Comparison of ENCODE assay signal across 18 cellular contexts in genomic region chr1:179702923-179703322, GRCh38. TPM values are rescaled to one million over a fixed set of nuclear protein-coding genes. Genes with fewer than 3 reads are reported as not detected.
DNase-seq lines count a peak whose midpoint lies in the region; ATAC-seq, FAIRE-seq and TF ChIP-seq lines count a peak whose summit lies in the region.
"Had no signal": no experiment of that assay in that cellular context is flagged by ENCODE, and none has a peak within 500 bp of the region (broad histone marks: within the 10 kb centered on the region; RNA-seq: fewer than 3 reads in every experiment).

No MANE protein-coding gene starts in this region.

- H3K79me2 ChIP-seq in Loucy (ENCODE audit: insufficient read depth, low read length) (no peaks in the 10 kb centered on the region), MM.1S (ENCODE audit: low read length) (no peaks in the 10 kb centered on the region)

- H3K4me3 ChIP-seq in Loucy (ENCODE audit: low read length, poor library complexity, severe bottlenecking) (no peak overlapping the region), pancreas (no peak overlapping the region), MM.1S (ENCODE audit: low read length) (no peak overlapping the region)
- H3K4me3 ChIP-seq: GM23248 had no signal

- no peaks in the 10 kb centered on the region for H3K36me3 Mint-ChIP-seq in activated CD4-positive, alpha-beta T cell treated with anti-CD3 and anti-CD28 coated beads, Interleukin-2, amount 10 ng/mL, durations not matched to agents 24 days and 14 days (ENCODE audit: low read depth)
- H3K36me3 Mint-ChIP-seq: CD4-positive, alpha-beta memory T cell had no signal

- ATAC-seq in left colon (peak; percentile 40), pancreas (peak in 3 of 4 donors; percentile 34 to 78 (median 60)), GM21529 (IDR thresholded peaks at IDR 0.05; ENCODE audit: unreplicated experiment) (no peak)

- H3K27ac ChIP-seq in pancreas (no peak overlapping the region), MM.1S (ENCODE audit: low read length) (no peak overlapping the region)
- H3K27ac ChIP-seq: C4-2B, GM23248 had no signal

- peaks cover 6% of the 10 kb centered on the region for H3K4me1 Mint-ChIP-seq in activated CD4-positive, alpha-beta T cell treated with anti-CD3 and anti-CD28 coated beads, Interleukin-2, amount 10 ng/mL, durations not matched to agents 24 days and 14 days

- H3F3A ChIP-seq in Loucy (ENCODE audit: low read depth) (no peaks in the 10 kb centered on the region), MM.1S (ENCODE audit: insufficient read depth, low read length) (no peaks in the 10 kb centered on the region)

- H3K9ac ChIP-seq in Loucy (ENCODE audit: low read depth, low read length, poor library complexity, severe bottlenecking) (no peak overlapping the region), MM.1S (ENCODE audit: low read length) (no peak overlapping the region)
- H3K9ac ChIP-seq: GM23248 had no signal

- 46 to 49% methylated on average over 4 of the region's 4 CpGs for WGBS in pancreas, 2 donors

- DNase-seq in DMS53 (lab: John Stamatoyannopoulos, UW) (peak; percentile 47), left colon (no peak), pancreas (no peak), MM.1S (no peak), anterior cingulate cortex (lab: John Stamatoyannopoulos, UW) (no peak)
- no peak for DNase-seq in activated CD4-positive, alpha-beta T cell treated with anti-CD3 and anti-CD28 coated beads, Interleukin-2, amount 10 ng/mL, durations not matched to agents 24 days and 14 days
- DNase-seq: BE2C; CD4-positive, alpha-beta memory T cell; GF-D8; GM23248; H7; IMR-90 had no signal

- H4K20me1 ChIP-seq in Loucy (ENCODE audit: insufficient read depth, low read length, poor library complexity, severe bottlenecking) (no peaks in the 10 kb centered on the region), MM.1S (ENCODE audit: insufficient read depth, low read length) (no peaks in the 10 kb centered on the region)

- H3K27ac Mint-ChIP-seq in activated CD4-positive, alpha-beta T cell treated with anti-CD3 and anti-CD28 coated beads, Interleukin-2, amount 10 ng/mL, durations not matched to agents 24 days and 14 days: no peak overlapping the region

- H3K27me3 ChIP-seq in Loucy (ENCODE audit: insufficient read depth, low read length, poor library complexity, severe bottlenecking) (no peaks in the 10 kb centered on the region), pancreas (no peaks in the 10 kb centered on the region), MM.1S (replicated peaks; ENCODE audit: insufficient read depth, low read length) (no peaks in the 10 kb centered on the region)
- H3K27me3 ChIP-seq: BE2C had no signal

- FAIRE-seq in pancreas (lab: Jason Lieb, UNC): no peak
- FAIRE-seq: A204.1, GM19239 had no signal

- H2AFZ ChIP-seq in Loucy (ENCODE audit: low read length): 0 out of 2 replicates have a peak overlapping the region, but pooled peaks have one; percentile 1
- H2AFZ ChIP-seq in MM.1S (ENCODE audit: low read length): no peak overlapping the region
- H2AFZ ChIP-seq: GM23248 had no signal

- H3K27me3 Mint-ChIP-seq in activated CD4-positive, alpha-beta T cell treated with anti-CD3 and anti-CD28 coated beads, Interleukin-2, amount 10 ng/mL, durations not matched to agents 24 days and 14 days: peaks cover 17% of the 10 kb centered on the region

- H3K9me3 ChIP-seq in Loucy (ENCODE audit: insufficient read depth, low read depth, low read length) (no peaks in the 10 kb centered on the region), pancreas (no peaks in the 10 kb centered on the region), MM.1S (replicated peaks; ENCODE audit: insufficient read depth, low read length) (no peaks in the 10 kb centered on the region)
- H3K9me3 ChIP-seq: BE2C had no signal

- H3K9me2 ChIP-seq in Loucy (replicated peaks; ENCODE audit: low read depth, low read length) (no peaks in the 10 kb centered on the region), MM.1S (replicated peaks; ENCODE audit: insufficient read depth, low read length) (no peaks in the 10 kb centered on the region)

- no peak for TF ChIP-seq CTCF in Loucy (conservative IDR thresholded peaks at IDR 0.05; ENCODE audit: low read length)
- TF ChIP-seq CTCF in pancreas (IDR thresholded peaks at IDR 0.05): no peak
- TF ChIP-seq CTCF in MM.1S (IDR thresholded peaks at IDR 0.05; ENCODE audit: low read length): no peak

- no peaks in the 10 kb centered on the region for H3K36me3 ChIP-seq in Loucy (ENCODE audit: insufficient read depth, low read length)
- no peaks in the 10 kb centered on the region for H3K36me3 ChIP-seq in pancreas
- H3K36me3 ChIP-seq in MM.1S (replicated peaks; ENCODE audit: insufficient read depth, low read length): no peaks in the 10 kb centered on the region
- H3K36me3 ChIP-seq: BE2C had no signal

- H3K9me3 Mint-ChIP-seq in activated CD4-positive, alpha-beta T cell treated with anti-CD3 and anti-CD28 coated beads, Interleukin-2, amount 10 ng/mL, durations not matched to agents 24 days and 14 days: no peaks in the 10 kb centered on the region

- no peaks in the 10 kb centered on the region for H3K4me1 ChIP-seq in Loucy (ENCODE audit: insufficient read depth, low read length, poor library complexity, severe bottlenecking)
- no peaks in the 10 kb centered on the region for H3K4me1 ChIP-seq in pancreas
- H3K4me1 ChIP-seq in MM.1S (ENCODE audit: low read length): 0 out of 2 replicates have a peak, but pooled peaks cover 3% of the 10 kb centered on the region
- H3K4me1 ChIP-seq: BE2C had no signal

- intact Hi-C loops in left colon (cut with DNase I, micrococcal nuclease): loop anchor here in 1 of 2 donors (10.0 kb wide), 1 partner anchor 112 kb away; no protein-coding TSS in a partner anchor
- intact Hi-C loops in pancreas (cut with DNase I): loop anchor here in 2 of 3 donors (2.0 to 10.0 kb wide), 2 partner anchors 102 to 106 kb away; no protein-coding TSS in a partner anchor
- intact Hi-C loops in activated CD4-positive, alpha-beta T cell treated with anti-CD3 and anti-CD28 coated beads, Interleukin-2, amount 10 ng/mL, durations not matched to agents 24 days and 14 days (cut with micrococcal nuclease): no loop called here

- no peak overlapping the region for H3K4me2 ChIP-seq in Loucy (ENCODE audit: low read depth, low read length, poor library complexity, severe bottlenecking)
- no peak overlapping the region for H3K4me2 ChIP-seq in MM.1S (ENCODE audit: low read depth, low read length)

- no peak overlapping the region for H3K4me3 Mint-ChIP-seq in activated CD4-positive, alpha-beta T cell treated with anti-CD3 and anti-CD28 coated beads, Interleukin-2, amount 10 ng/mL, durations not matched to agents 24 days and 14 days
- H3K4me3 Mint-ChIP-seq: CD4-positive, alpha-beta memory T cell had no signal

RNA-seq across cellular contexts. Expression of gene FAM163A, which starts 40.2 kb away (rescaled TPM):
- total RNA-seq in left colon: under 1 TPM; 0.15 to 0.61 TPM
- total RNA-seq in pancreas: under 1 TPM in 3 of 6 donors, not detected in 3; 0.06 to 0.18 (median 0.12) TPM
- under 1 TPM; 0.15 to 0.28 TPM for polyA plus RNA-seq in pancreas
- not detected in 2 replicates for total RNA-seq in activated CD4-positive, alpha-beta T cell treated with anti-CD3 and anti-CD28 coated beads, Interleukin-2, amount 10 ng/mL, durations not matched to agents 24 days and 14 days
- total RNA-seq: GM23248, IMR-90 had no signal
- polyA plus RNA-seq: AG04450, GM23248, IMR-90 had no signal
